Comparison of ENCODE assay signal across 1 cellular context in the genomic region with DNA sequence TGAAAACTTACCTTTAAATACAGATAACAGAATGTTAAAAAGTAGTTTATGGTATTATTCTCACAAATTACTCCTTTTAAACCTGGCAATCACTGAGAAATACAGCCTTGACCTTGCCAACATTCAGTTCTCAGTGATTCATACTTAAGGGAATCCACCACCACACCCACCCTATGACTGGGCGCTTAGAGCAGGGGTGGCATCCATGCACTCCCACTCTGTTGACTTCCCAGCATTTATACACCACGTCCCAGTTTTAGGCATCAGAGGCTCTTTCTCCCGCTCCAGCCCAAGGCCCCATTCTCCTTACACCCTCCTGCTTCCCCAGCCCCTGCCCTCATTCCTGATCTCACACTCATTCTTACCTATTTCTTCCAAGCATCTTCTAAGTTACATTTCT.
TF ChIP-seq lines count a peak whose summit lies in the region.

No MANE protein-coding gene starts in this region.

TF ChIP-seq in A549, 52 proteins besides CTCF, POLR2A, EP300 and RAD21 (continued from another document):
- TF ChIP-seq ZSCAN20 (CRISPR knock-in tag; IDR thresholded peaks at IDR 0.05) (no peak), FOSL2 (IDR thresholded peaks at IDR 0.05) (peak; percentile 57), FOSL2 (CRISPR knock-in tag; IDR thresholded peaks at IDR 0.05) (peak; percentile 81), KDM1A (IDR thresholded peaks at IDR 0.05; ENCODE audit: low read depth) (no peak), EHMT2 (IDR thresholded peaks at IDR 0.05; ENCODE audit: low read depth) (no peak), ZNF302 (CRISPR knock-in tag; IDR thresholded peaks at IDR 0.05) (no peak), SMC3 (IDR thresholded peaks at IDR 0.05) (no peak), POLR2AphosphoS2 (conservative IDR thresholded peaks at IDR 0.05; ENCODE audit: low read length) (no peak), ZFP36 (IDR thresholded peaks at IDR 0.05; ENCODE audit: borderline replicate concordance, partially characterized antibody) (no peak)
- TF ChIP-seq, protein P1, sequence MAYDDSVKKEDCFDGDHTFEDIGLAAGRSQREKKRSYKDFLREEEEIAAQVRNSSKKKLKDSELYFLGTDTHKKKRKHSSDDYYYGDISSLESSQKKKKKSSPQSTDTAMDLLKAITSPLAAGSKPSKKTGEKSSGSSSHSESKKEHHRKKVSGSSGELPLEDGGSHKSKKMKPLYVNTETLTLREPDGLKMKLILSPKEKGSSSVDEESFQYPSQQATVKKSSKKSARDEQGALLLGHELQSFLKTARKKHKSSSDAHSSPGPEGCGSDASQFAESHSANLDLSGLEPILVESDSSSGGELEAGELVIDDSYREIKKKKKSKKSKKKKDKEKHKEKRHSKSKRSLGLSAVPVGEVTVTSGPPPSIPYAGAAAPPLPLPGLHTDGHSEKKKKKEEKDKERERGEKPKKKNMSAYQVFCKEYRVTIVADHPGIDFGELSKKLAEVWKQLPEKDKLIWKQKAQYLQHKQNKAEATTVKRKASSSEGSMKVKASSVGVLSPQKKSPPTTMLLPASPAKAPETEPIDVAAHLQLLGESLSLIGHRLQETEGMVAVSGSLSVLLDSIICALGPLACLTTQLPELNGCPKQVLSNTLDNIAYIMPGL (CRISPR knock-in tag; IDR thresholded peaks at IDR 0.05; ENCODE audit: borderline replicate concordance): no peak
- TF ChIP-seq, protein P2, sequence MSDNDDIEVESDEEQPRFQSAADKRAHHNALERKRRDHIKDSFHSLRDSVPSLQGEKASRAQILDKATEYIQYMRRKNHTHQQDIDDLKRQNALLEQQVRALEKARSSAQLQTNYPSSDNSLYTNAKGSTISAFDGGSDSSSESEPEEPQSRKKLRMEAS (IDR thresholded peaks at IDR 0.05): peak; percentile 52; the same call in 1 of the 2 replicates
- TF ChIP-seq, protein P3, sequence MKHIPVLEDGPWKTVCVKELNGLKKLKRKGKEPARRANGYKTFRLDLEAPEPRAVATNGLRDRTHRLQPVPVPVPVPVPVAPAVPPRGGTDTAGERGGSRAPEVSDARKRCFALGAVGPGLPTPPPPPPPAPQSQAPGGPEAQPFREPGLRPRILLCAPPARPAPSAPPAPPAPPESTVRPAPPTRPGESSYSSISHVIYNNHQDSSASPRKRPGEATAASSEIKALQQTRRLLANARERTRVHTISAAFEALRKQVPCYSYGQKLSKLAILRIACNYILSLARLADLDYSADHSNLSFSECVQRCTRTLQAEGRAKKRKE (CRISPR knock-in tag; IDR thresholded peaks at IDR 0.05; ENCODE audit: low read depth): no peak
- TF ChIP-seq, protein P4, sequence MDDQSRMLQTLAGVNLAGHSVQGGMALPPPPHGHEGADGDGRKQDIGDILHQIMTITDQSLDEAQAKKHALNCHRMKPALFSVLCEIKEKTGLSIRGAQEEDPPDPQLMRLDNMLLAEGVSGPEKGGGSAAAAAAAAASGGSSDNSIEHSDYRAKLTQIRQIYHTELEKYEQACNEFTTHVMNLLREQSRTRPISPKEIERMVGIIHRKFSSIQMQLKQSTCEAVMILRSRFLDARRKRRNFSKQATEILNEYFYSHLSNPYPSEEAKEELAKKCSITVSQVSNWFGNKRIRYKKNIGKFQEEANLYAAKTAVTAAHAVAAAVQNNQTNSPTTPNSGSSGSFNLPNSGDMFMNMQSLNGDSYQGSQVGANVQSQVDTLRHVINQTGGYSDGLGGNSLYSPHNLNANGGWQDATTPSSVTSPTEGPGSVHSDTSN (IDR thresholded peaks at IDR 0.05): no peak
- TF ChIP-seq, protein P5, sequence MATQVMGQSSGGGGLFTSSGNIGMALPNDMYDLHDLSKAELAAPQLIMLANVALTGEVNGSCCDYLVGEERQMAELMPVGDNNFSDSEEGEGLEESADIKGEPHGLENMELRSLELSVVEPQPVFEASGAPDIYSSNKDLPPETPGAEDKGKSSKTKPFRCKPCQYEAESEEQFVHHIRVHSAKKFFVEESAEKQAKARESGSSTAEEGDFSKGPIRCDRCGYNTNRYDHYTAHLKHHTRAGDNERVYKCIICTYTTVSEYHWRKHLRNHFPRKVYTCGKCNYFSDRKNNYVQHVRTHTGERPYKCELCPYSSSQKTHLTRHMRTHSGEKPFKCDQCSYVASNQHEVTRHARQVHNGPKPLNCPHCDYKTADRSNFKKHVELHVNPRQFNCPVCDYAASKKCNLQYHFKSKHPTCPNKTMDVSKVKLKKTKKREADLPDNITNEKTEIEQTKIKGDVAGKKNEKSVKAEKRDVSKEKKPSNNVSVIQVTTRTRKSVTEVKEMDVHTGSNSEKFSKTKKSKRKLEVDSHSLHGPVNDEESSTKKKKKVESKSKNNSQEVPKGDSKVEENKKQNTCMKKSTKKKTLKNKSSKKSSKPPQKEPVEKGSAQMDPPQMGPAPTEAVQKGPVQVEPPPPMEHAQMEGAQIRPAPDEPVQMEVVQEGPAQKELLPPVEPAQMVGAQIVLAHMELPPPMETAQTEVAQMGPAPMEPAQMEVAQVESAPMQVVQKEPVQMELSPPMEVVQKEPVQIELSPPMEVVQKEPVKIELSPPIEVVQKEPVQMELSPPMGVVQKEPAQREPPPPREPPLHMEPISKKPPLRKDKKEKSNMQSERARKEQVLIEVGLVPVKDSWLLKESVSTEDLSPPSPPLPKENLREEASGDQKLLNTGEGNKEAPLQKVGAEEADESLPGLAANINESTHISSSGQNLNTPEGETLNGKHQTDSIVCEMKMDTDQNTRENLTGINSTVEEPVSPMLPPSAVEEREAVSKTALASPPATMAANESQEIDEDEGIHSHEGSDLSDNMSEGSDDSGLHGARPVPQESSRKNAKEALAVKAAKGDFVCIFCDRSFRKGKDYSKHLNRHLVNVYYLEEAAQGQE (IDR thresholded peaks at IDR 0.05): no peak
- TF ChIP-seq, protein P6, sequence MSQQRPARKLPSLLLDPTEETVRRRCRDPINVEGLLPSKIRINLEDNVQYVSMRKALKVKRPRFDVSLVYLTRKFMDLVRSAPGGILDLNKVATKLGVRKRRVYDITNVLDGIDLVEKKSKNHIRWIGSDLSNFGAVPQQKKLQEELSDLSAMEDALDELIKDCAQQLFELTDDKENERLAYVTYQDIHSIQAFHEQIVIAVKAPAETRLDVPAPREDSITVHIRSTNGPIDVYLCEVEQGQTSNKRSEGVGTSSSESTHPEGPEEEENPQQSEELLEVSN (IDR thresholded peaks at IDR 0.05; ENCODE audit: borderline replicate concordance, low read depth): no peak
